Comparison of ENCODE assay signal across 1 cellular context in the genomic region with DNA sequence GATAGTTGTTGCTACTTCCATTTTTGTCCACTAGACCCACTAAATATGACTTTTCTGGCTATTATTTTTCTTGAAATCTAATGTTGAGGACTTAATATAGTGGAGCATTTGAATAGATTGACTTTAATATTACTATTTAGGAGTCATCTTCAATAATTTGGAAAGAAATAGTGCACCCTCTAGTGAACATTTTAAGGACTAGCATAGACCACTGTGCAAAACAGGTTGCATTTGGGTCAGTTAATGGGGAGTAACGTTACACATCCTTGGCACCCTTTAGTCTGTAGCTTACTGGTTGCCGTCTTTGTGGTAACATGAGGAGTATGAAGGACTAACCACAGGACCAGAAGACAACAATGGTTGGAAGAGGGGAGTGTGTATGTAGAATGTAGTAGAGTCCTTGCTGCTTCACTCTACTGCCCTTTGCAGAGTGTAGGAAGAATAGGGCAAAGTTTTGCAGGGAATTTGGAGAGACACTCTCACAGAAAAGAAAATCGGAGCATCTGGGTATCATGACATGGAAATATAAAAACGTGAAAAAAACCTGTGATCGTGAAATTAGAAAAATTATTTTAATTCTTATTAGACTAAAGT.
TF ChIP-seq lines count a peak whose summit lies in the region.

No MANE protein-coding gene starts in this region.

TF ChIP-seq in H1, 55 proteins besides CTCF, POLR2A, EP300 and RAD21 (continued from another document):
- TF ChIP-seq CHD7 (IDR thresholded peaks at IDR 0.05; ENCODE audit: insufficient replicate concordance, low read length) = no peak
- no peak for TF ChIP-seq SIN3A (conservative IDR thresholded peaks at IDR 0.05 in 1 of 2, IDR thresholded peaks at IDR 0.05 in 1 of 2; ENCODE audit: low read depth in 1 of 2, low read length in 2 of 2)
- TF ChIP-seq FOSL1 (IDR thresholded peaks at IDR 0.05; ENCODE audit: insufficient read depth, low read depth, low read length) = no peak
- TF ChIP-seq MAFK (IDR thresholded peaks at IDR 0.05; ENCODE audit: low read depth, low read length) = no peak
- TF ChIP-seq EGR1 (IDR thresholded peaks at IDR 0.05; ENCODE audit: borderline replicate concordance, low read depth, low read length) = no peak
- TF ChIP-seq ZNF274 (IDR thresholded peaks at IDR 0.05; ENCODE audit: borderline replicate concordance, extremely low read depth, low read length) = no peak
- no peak for TF ChIP-seq BCL11A (IDR thresholded peaks at IDR 0.05; ENCODE audit: low read depth in 2 of 2, low read length in 2 of 2)
- no peak for TF ChIP-seq SIRT6 (IDR thresholded peaks at IDR 0.05; ENCODE audit: low read length)
- no peak for TF ChIP-seq CREB1 (IDR thresholded peaks at IDR 0.05)
- TF ChIP-seq TAF1 (IDR thresholded peaks at IDR 0.05; ENCODE audit: low read depth, low read length) = no peak
- no peak for TF ChIP-seq SUZ12 (IDR thresholded peaks at IDR 0.05; ENCODE audit: low read length)
- TF ChIP-seq RNF2 (IDR thresholded peaks at IDR 0.05; ENCODE audit: borderline replicate concordance, low read depth, low read length, missing control alignments, poor library complexity, severe bottlenecking) = no peak
- no peak for TF ChIP-seq GTF2F1 (IDR thresholded peaks at IDR 0.05; ENCODE audit: borderline replicate concordance, low read depth, low read length)
